In genomic region chr1:100219457-100219856, GRCh38 we compare ENCODE assay signal across 1 cellular context.
TF ChIP-seq lines count a peak whose summit lies in the region.

No MANE protein-coding gene starts in this region.

TF ChIP-seq in WTC11, 78 proteins besides CTCF, POLR2A, EP300 and RAD21:
- no peak for TF ChIP-seq ZNF425 (CRISPR knock-in tag; conservative IDR thresholded peaks at IDR 0.05)
